ENCODE assay signal across 16 cellular contexts in the genomic region with DNA sequence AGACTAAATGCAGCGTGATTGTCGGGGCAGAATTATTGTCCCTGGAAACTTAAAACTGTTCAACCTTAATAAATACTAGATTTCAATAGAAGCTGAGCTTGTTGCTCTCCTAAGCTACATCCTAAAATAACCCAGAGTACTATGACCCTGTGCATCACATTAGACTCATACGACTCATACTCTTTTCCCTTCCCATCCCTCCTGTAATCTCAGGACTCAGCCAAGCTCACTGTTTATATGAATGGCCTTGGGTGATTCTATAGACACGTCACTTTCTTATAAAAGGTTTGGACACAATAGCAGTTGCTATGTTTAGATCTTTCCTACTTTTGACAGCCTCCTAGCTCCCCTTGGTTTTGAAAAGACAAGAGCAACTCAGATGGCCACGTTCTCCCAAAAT. TPM values are rescaled to one million over a fixed set of nuclear protein-coding genes. Genes with fewer than 3 reads are reported as not detected.
A peak's percentile ranks its signal among the peaks of the same experiment; 100 is the strongest.
DNase-seq lines count a peak whose midpoint lies in the region; ATAC-seq and TF ChIP-seq lines count a peak whose summit lies in the region.
"Had no signal": no experiment of that assay in that cellular context is flagged by ENCODE, and none has a peak within 500 bp of the region (broad histone marks: within the 10 kb centered on the region; RNA-seq: fewer than 3 reads in every experiment).

No MANE protein-coding gene starts in this region.

- H3K4me2 ChIP-seq in IMR-90 (ENCODE audit: low read depth, low read length): no peak overlapping the region

- dilution Hi-C loops in IMR-90 (cut with HindIII; ENCODE audit: low sequenced_read_pairs, unreplicated experiment): no loop called here

- H4K5ac ChIP-seq in IMR-90 (ENCODE audit: low read depth, low read length): no peak overlapping the region

- H2BK120ac ChIP-seq in IMR-90 (ENCODE audit: low read depth, low read length): no peak overlapping the region

- H3K56ac ChIP-seq in IMR-90 (ENCODE audit: extremely low read depth, insufficient read depth, low read length): no peak overlapping the region

- no peak for TF ChIP-seq POLR2A in IMR-90 (IDR thresholded peaks at IDR 0.05; ENCODE audit: low read depth, low read length)

- POLR2A ChIA-PET in IMR-90 (lab: Charles Lee; ENCODE audit: unreplicated experiment): no interaction called here

- ATAC-seq in IMR-90 (ENCODE audit: low read depth): peak; percentile 75
- ATAC-seq in GM18502 (IDR thresholded peaks at IDR 0.05; ENCODE audit: poor library complexity, unreplicated experiment): no peak
- ATAC-seq: activated T-cell treated with anti-CD3 and anti-CD28 coated beads, Interleukin-2, amount 50 U/mL, for 4 hours had no signal

- H3K4ac ChIP-seq in IMR-90 (ENCODE audit: low read depth, low read length): no peak overlapping the region

- peaks cover 40 to 73% of the 10 kb centered on the region in 2 experiments for H3K79me1 ChIP-seq in IMR-90 (ENCODE audit: low read depth in 1 of 2, low read length in 2 of 2)

- H3K4me1 ChIP-seq in ACC112 (ENCODE audit: control insufficient read depth, insufficient read depth, low read length, unreplicated experiment): peaks cover 38% of the 10 kb centered on the region
- H3K4me1 ChIP-seq in IMR-90 (ENCODE audit: control insufficient read depth, insufficient read depth, low read length): peaks cover 16% of the 10 kb centered on the region
- H3K4me1 ChIP-seq: uterus had no signal

- TF ChIP-seq RAD21 in IMR-90 (IDR thresholded peaks at IDR 0.05; ENCODE audit: low read length): peak; percentile 6; the same call in 1 of the 2 replicates

- peak; percentile 95 for DNase-seq in IMR-90
- peak; percentile 51 for DNase-seq in astrocyte of the spinal cord (ENCODE audit: low read depth, low spot score)
- DNase-seq in kidney tubule cell (ENCODE audit: low spot score): peak; percentile 46
- DNase-seq in NCI-H2029 treated with DMSO at 0.1 percent for 48 hours (lab: John Stamatoyannopoulos, UW): no peak
- no peak for DNase-seq in nucleus accumbens (lab: John Stamatoyannopoulos, UW)
- no peak for DNase-seq in dorsolateral prefrontal cortex
- DNase-seq: activated naive CD8-positive, alpha-beta T cell treated with anti-CD3 and anti-CD28 coated beads for 36 hours; activated T-cell treated with anti-CD3 and anti-CD28 coated beads, Interleukin-2, amount 50 U/mL, for 4 hours; Caco-2; central memory CD4-positive, alpha-beta T cell; heart right ventricle; NCI-H1436 treated with DMSO at 0.1 percent for 48 hours; stomach; uterus had no signal

- H3K27me3 ChIP-seq in ACC112 (ENCODE audit: insufficient read depth, low read length): no peaks in the 10 kb centered on the region
- H3K27me3 ChIP-seq in IMR-90 (ENCODE audit: control insufficient read depth, insufficient read depth, low read length): no peaks in the 10 kb centered on the region
- H3K27me3 ChIP-seq in dorsolateral prefrontal cortex: no peaks in the 10 kb centered on the region
- H3K27me3 ChIP-seq: heart right ventricle, stomach, uterus had no signal

- no peak overlapping the region for H3K18ac ChIP-seq in IMR-90 (ENCODE audit: low read depth, low read length)

- H3K4me3 ChIP-seq in ACC112 (ENCODE audit: low read depth, low read length): no peak overlapping the region
- no peak overlapping the region for H3K4me3 ChIP-seq in IMR-90 (ENCODE audit: insufficient read depth, low read depth, low read length)
- no peak overlapping the region for H3K4me3 ChIP-seq in astrocyte of the spinal cord (ENCODE audit: low read depth, low read length)
- H3K4me3 ChIP-seq in dorsolateral prefrontal cortex: no peak overlapping the region
- H3K4me3 ChIP-seq: heart right ventricle, stomach, uterus had no signal

- H2AK5ac ChIP-seq in IMR-90 (ENCODE audit: low read depth, low read length): no peak overlapping the region

- H3K27ac ChIP-seq in ACC112 (ENCODE audit: low read depth, low read length) (peak overlapping the region; percentile 47), IMR-90 (ENCODE audit: insufficient read depth, low read length) (no peak overlapping the region), dorsolateral prefrontal cortex (no peak overlapping the region)
- H3K27ac ChIP-seq: heart right ventricle, uterus had no signal

- in situ Hi-C loops in IMR-90 (cut with MboI; ENCODE audit: low sequenced_read_pairs): no loop called here
- in situ Hi-C loops in astrocyte of the spinal cord (cut with HindIII; ENCODE audit: low sequenced_read_pairs): no loop called here

- H2AFZ ChIP-seq in ACC112 (ENCODE audit: low read length, unreplicated experiment): no peak overlapping the region
- no peak overlapping the region for H2AFZ ChIP-seq in IMR-90 (replicated peaks; ENCODE audit: low read length, poor library complexity)

- no peak overlapping the region for H2BK15ac ChIP-seq in IMR-90 (ENCODE audit: low read depth, low read length)

- H4K20me1 ChIP-seq in IMR-90 (ENCODE audit: insufficient read depth, low read length): peaks cover 43% of the 10 kb centered on the region; the same call in 1 of the 2 replicates

- WGBS in IMR-90 (ENCODE audit: extremely low coverage in 2 of 2, insufficient read length in 1 of 2), 2 experiments: 90% methylated on average over 2 of the region's 5 CpGs; no CpG with 5 or more reads in 1 of the 2 experiments

- H2AK9ac ChIP-seq in IMR-90 (replicated peaks; ENCODE audit: low read depth, low read length, poor library complexity): no peak overlapping the region

- H3K79me2 ChIP-seq in ACC112 (ENCODE audit: control insufficient read depth, insufficient read depth, low read length, unreplicated experiment): peaks cover 73% of the 10 kb centered on the region

- peak overlapping the region; percentile 16; the same call in 1 of the 2 replicates for H3K14ac ChIP-seq in IMR-90 (replicated peaks; ENCODE audit: low read depth, low read length)

- no peak overlapping the region for H4K8ac ChIP-seq in IMR-90 (ENCODE audit: low read depth in 2 of 2, low read length in 2 of 2)

- intact Hi-C loops in IMR-90 (cut with micrococcal nuclease) (no loop called here), dorsolateral prefrontal cortex (cut with DNase I) (no loop called here)

- CTCF ChIA-PET in IMR-90 (lab: Yijun Ruan, JAX): no interaction called here

- H3K36me3 ChIP-seq in ACC112 (ENCODE audit: insufficient read depth, low read length): peaks cover 32% of the 10 kb centered on the region
- peaks cover 7% of the 10 kb centered on the region; the same call in 1 of the 2 replicates for H3K36me3 ChIP-seq in IMR-90 (ENCODE audit: control insufficient read depth, insufficient read depth, low read length)
- H3K36me3 ChIP-seq: uterus had no signal

- no peak overlapping the region for H3K23ac ChIP-seq in IMR-90 (ENCODE audit: low read depth, low read length)

- H3K9me1 ChIP-seq in IMR-90 (ENCODE audit: insufficient read depth, low read length): peaks cover 37% of the 10 kb centered on the region

- no peak overlapping the region for H4K91ac ChIP-seq in IMR-90 (ENCODE audit: insufficient read depth, low read depth, low read length)

- TF ChIP-seq CTCF in IMR-90 (conservative IDR thresholded peaks at IDR 0.05; ENCODE audit: low read depth, low read length) (no peak), astrocyte of the spinal cord (IDR thresholded peaks at IDR 0.05; ENCODE audit: low read depth, low read length) (no peak), dorsolateral prefrontal cortex (IDR thresholded peaks at IDR 0.05 in 54 of 56, conservative IDR thresholded peaks at IDR 0.05 in 2 of 56; ENCODE audit: low read depth in 1 of 56, partially characterized antibody in 56 of 56) (no peak)

- no TSS peak for BruUV-seq in IMR-90 (replicated peaks; lab: Mats Ljungman, UMichigan)

- H2BK5ac ChIP-seq in IMR-90 (ENCODE audit: low read depth, low read length, poor library complexity, severe bottlenecking): no peak overlapping the region

- H3K9me3 ChIP-seq in IMR-90 (ENCODE audit: control insufficient read depth, insufficient read depth, low read length): no peaks in the 10 kb centered on the region
- H3K9me3 ChIP-seq: Caco-2, heart right ventricle, stomach, uterus had no signal

- H2BK20ac ChIP-seq in IMR-90 (ENCODE audit: low read depth, low read length): no peak overlapping the region

- no peak overlapping the region for H3K9ac ChIP-seq in IMR-90 (ENCODE audit: low read depth, low read length)

TF ChIP-seq in IMR-90, 13 proteins besides CTCF, POLR2A, EP300 and RAD21 (continues in another document):
- TF ChIP-seq CEBPB (IDR thresholded peaks at IDR 0.05; ENCODE audit: low read depth, low read length): 0 out of 2 replicates have a peak, but pooled peaks have one; percentile 4
- TF ChIP-seq, protein P1, sequence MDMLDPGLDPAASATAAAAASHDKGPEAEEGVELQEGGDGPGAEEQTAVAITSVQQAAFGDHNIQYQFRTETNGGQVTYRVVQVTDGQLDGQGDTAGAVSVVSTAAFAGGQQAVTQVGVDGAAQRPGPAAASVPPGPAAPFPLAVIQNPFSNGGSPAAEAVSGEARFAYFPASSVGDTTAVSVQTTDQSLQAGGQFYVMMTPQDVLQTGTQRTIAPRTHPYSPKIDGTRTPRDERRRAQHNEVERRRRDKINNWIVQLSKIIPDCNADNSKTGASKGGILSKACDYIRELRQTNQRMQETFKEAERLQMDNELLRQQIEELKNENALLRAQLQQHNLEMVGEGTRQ (IDR thresholded peaks at IDR 0.05; ENCODE audit: low read depth, low read length): no peak
- peak; percentile 49 for TF ChIP-seq FOS (IDR thresholded peaks at IDR 0.05; ENCODE audit: low read depth, low read length)
- TF ChIP-seq, protein P2, sequence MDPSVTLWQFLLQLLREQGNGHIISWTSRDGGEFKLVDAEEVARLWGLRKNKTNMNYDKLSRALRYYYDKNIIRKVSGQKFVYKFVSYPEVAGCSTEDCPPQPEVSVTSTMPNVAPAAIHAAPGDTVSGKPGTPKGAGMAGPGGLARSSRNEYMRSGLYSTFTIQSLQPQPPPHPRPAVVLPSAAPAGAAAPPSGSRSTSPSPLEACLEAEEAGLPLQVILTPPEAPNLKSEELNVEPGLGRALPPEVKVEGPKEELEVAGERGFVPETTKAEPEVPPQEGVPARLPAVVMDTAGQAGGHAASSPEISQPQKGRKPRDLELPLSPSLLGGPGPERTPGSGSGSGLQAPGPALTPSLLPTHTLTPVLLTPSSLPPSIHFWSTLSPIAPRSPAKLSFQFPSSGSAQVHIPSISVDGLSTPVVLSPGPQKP (IDR thresholded peaks at IDR 0.05; ENCODE audit: borderline replicate concordance, low read depth, low read length): no peak
- TF ChIP-seq BHLHE40 (IDR thresholded peaks at IDR 0.05; ENCODE audit: low read depth, low read length): no peak
- no peak for TF ChIP-seq MXI1 (IDR thresholded peaks at IDR 0.05; ENCODE audit: borderline replicate concordance, low read depth, low read length)
- no peak for TF ChIP-seq MAFK (IDR thresholded peaks at IDR 0.05; ENCODE audit: low read depth, low read length)
- TF ChIP-seq RCOR1 (IDR thresholded peaks at IDR 0.05; ENCODE audit: insufficient replicate concordance, low read length): no peak
- peak; percentile 23; the same call in 1 of the 2 replicates for TF ChIP-seq SMC3 (IDR thresholded peaks at IDR 0.05; ENCODE audit: low read depth, low read length)
- no peak for TF ChIP-seq CHD1 (IDR thresholded peaks at IDR 0.05; ENCODE audit: low read depth, low read length)

RNA-seq across cellular contexts. Expression of a gene that starts 17.2 kb away (rescaled TPM):
- 1.3 and 1.7 TPM in 2 replicates for total RNA-seq in IMR-90 (2012; rRNA removed)
- 12.2 and 16.6 TPM in 2 replicates for polyA plus RNA-seq in IMR-90 (2012; rRNA removed)
- polyA plus RNA-seq in IMR-90 (2012; cell fraction: cytosol; rRNA removed): 9.2 and 13.9 TPM in 2 replicates
- 39.1 and 40.0 TPM in 2 replicates for polyA plus RNA-seq in IMR-90 (2012; cell fraction: nucleus; rRNA removed; ENCODE audit: low replicate concordance)
- 10 to 100 TPM; 15.8 to 51.9 (median 27.4) TPM for total RNA-seq in dorsolateral prefrontal cortex

Comparison
In these comparisons a context has a peak if more than half of its experiments do, and no peak if none do; other contexts are left out.
1. DNase-seq: peak in IMR-90 (single experiment), astrocyte of the spinal cord (single experiment) and kidney tubule cell (single experiment); none in NCI-H2029 treated with DMSO at 0.1 percent for 48 hours (single experiment), nucleus accumbens (0 of 56) and dorsolateral prefrontal cortex (0 of 10).